ENCODE assay signal across 1 cellular context in genomic region chr22:23750744-23751440, GRCh38.
TF ChIP-seq lines count a peak whose summit lies in the region.

TSS of gene ZNF70 (minus strand) at chr22:23751112. CDS start at chr22:23745140, 5,972 bp downstream.

TF ChIP-seq in GM12878, 131 proteins besides CTCF, POLR2A, EP300 and RAD21 (continued from another document):
- no peak for TF ChIP-seq ZNF592 (IDR thresholded peaks at IDR 0.05)
- no peak for TF ChIP-seq ZNF274 (IDR thresholded peaks at IDR 0.05; ENCODE audit: insufficient read depth, insufficient read length)
- peak; percentile 66 for TF ChIP-seq ELK1 (IDR thresholded peaks at IDR 0.05; ENCODE audit: low read depth, low read length)
- TF ChIP-seq TAF1 (IDR thresholded peaks at IDR 0.05; ENCODE audit: borderline replicate concordance, low read depth, low read length) = peak; percentile 73; the same call in 1 of the 2 replicates
- TF ChIP-seq, protein P1, sequence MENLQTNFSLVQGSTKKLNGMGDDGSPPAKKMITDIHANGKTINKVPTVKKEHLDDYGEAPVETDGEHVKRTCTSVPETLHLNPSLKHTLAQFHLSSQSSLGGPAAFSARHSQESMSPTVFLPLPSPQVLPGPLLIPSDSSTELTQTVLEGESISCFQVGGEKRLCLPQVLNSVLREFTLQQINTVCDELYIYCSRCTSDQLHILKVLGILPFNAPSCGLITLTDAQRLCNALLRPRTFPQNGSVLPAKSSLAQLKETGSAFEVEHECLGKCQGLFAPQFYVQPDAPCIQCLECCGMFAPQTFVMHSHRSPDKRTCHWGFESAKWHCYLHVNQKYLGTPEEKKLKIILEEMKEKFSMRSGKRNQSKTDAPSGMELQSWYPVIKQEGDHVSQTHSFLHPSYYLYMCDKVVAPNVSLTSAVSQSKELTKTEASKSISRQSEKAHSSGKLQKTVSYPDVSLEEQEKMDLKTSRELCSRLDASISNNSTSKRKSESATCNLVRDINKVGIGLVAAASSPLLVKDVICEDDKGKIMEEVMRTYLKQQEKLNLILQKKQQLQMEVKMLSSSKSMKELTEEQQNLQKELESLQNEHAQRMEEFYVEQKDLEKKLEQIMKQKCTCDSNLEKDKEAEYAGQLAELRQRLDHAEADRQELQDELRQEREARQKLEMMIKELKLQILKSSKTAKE (IDR thresholded peaks at IDR 0.05; ENCODE audit: low read depth, poor library complexity, severe bottlenecking) = no peak
- peak; percentile 17; the same call in 1 of the 2 replicates for TF ChIP-seq MAX (IDR thresholded peaks at IDR 0.05; ENCODE audit: low read depth, low read length)
- peak; percentile 55; the same call in 1 of the 2 replicates for TF ChIP-seq POLR2AphosphoS5 (IDR thresholded peaks at IDR 0.05; ENCODE audit: low read length)
- TF ChIP-seq CREB1 (IDR thresholded peaks at IDR 0.05; ENCODE audit: low read depth) = peak; percentile 78
- no peak for TF ChIP-seq ZNF622 (IDR thresholded peaks at IDR 0.05)
- no peak for TF ChIP-seq MYB (IDR thresholded peaks at IDR 0.05; ENCODE audit: borderline replicate concordance, low read depth, low read length)
- no peak for TF ChIP-seq SREBF2 (IDR thresholded peaks at IDR 0.05; ENCODE audit: low read length)
- peak; percentile 74 for TF ChIP-seq LARP7 (IDR thresholded peaks at IDR 0.05)
- TF ChIP-seq MYC (IDR thresholded peaks at IDR 0.05; ENCODE audit: insufficient read depth, insufficient read length, insufficient replicate concordance, low read length, severe bottlenecking) = no peak
- TF ChIP-seq, protein P2, sequence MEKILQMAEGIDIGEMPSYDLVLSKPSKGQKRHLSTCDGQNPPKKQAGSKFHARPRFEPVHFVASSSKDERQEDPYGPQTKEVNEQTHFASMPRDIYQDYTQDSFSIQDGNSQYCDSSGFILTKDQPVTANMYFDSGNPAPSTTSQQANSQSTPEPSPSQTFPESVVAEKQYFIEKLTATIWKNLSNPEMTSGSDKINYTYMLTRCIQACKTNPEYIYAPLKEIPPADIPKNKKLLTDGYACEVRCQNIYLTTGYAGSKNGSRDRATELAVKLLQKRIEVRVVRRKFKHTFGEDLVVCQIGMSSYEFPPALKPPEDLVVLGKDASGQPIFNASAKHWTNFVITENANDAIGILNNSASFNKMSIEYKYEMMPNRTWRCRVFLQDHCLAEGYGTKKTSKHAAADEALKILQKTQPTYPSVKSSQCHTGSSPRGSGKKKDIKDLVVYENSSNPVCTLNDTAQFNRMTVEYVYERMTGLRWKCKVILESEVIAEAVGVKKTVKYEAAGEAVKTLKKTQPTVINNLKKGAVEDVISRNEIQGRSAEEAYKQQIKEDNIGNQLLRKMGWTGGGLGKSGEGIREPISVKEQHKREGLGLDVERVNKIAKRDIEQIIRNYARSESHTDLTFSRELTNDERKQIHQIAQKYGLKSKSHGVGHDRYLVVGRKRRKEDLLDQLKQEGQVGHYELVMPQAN (conservative IDR thresholded peaks at IDR 0.05) = peak; percentile 54
- no peak for TF ChIP-seq E4F1 (IDR thresholded peaks at IDR 0.05; ENCODE audit: borderline replicate concordance, partially characterized antibody)
- TF ChIP-seq SMARCA5 (IDR thresholded peaks at IDR 0.05) = 0 out of 2 replicates have a peak, but pooled peaks have one; percentile 10
